Comparison of ENCODE assay signal across 12 cellular contexts in genomic region chr3:187042062-187042745, GRCh38.
DNase-seq lines count a peak whose midpoint lies in the region; ATAC-seq and TF ChIP-seq lines count a peak whose summit lies in the region.
"Had no signal": no experiment of that assay in that cellular context is flagged by ENCODE, and none has a peak within 500 bp of the region (broad histone marks: within the 10 kb centered on the region; RNA-seq: fewer than 3 reads in every experiment).

No MANE protein-coding gene starts in this region.

- no peak for ATAC-seq in CD4-positive, alpha-beta T cell (ENCODE audit: poor library complexity)
- peak; percentile 3 for ATAC-seq in GM19043 (IDR thresholded peaks at IDR 0.05; ENCODE audit: low read depth, unreplicated experiment)
- no peak for ATAC-seq in GM19035 (IDR thresholded peaks at IDR 0.05; ENCODE audit: unreplicated experiment)

- no peak for TF ChIP-seq POLR2A in vagina (IDR thresholded peaks at IDR 0.05)

- no peaks in the 10 kb centered on the region for H3K27me3 Mint-ChIP-seq in CD4-positive, alpha-beta T cell
- peaks cover 2% of the 10 kb centered on the region for H3K27me3 Mint-ChIP-seq in endothelial cell (ENCODE audit: unreplicated experiment)

- no peak overlapping the region for H3K4me3 ChIP-seq in vagina

- no peaks in the 10 kb centered on the region for H3K27me3 ChIP-seq in CD4-positive, alpha-beta T cell (ENCODE audit: control insufficient read depth, insufficient read depth, low read length)
- H3K27me3 ChIP-seq in vagina: no peaks in the 10 kb centered on the region

- peaks cover 8% of the 10 kb centered on the region for H3K4me1 ChIP-seq in vagina

- H3K27ac Mint-ChIP-seq in CD4-positive, alpha-beta T cell: peak overlapping the region; percentile 93
- H3K27ac Mint-ChIP-seq in endothelial cell (ENCODE audit: unreplicated experiment): no peak overlapping the region

- CTCF ChIA-PET in CD4-positive, alpha-beta T cell (lab: Charles Lee): interaction anchor here (0.7 to 1.8 kb wide), 4 partner anchors 14 to 111 kb away, joined by 3 to 6 read pairs (median 4); no protein-coding TSS in a partner anchor
- CTCF ChIA-PET in HEK293T (lab: Yijun Ruan, JAX): no interaction called here

- no peak for TF ChIP-seq CTCF in CD4-positive, alpha-beta T cell (IDR thresholded peaks at IDR 0.05)
- TF ChIP-seq CTCF in endothelial cell (IDR thresholded peaks at IDR 0.05; ENCODE audit: unreplicated experiment): no peak
- TF ChIP-seq CTCF in vagina (IDR thresholded peaks at IDR 0.05): no peak

- POLR2A ChIA-PET in CD4-positive, alpha-beta T cell (lab: Charles Lee): interaction anchor here (0.7 to 12.6 kb wide), 6 partner anchors 13 to 258 kb away, joined by 3 to 180 read pairs (median 3); no protein-coding TSS in a partner anchor
- POLR2A ChIA-PET in HEK293T (lab: Yijun Ruan, JAX): no interaction called here

- peaks cover 86% of the 10 kb centered on the region for H3K36me3 Mint-ChIP-seq in CD4-positive, alpha-beta T cell (ENCODE audit: low read depth)
- H3K36me3 Mint-ChIP-seq in endothelial cell (ENCODE audit: low read depth, unreplicated experiment): peaks cover 25% of the 10 kb centered on the region

- H3K9me3 ChIP-seq in CD4-positive, alpha-beta T cell (ENCODE audit: control insufficient read depth, low read length): no peaks in the 10 kb centered on the region
- H3K9me3 ChIP-seq in KOPT-K1 (ENCODE audit: insufficient read depth, low read length, poor library complexity, severe bottlenecking) (no peaks in the 10 kb centered on the region), vagina (no peaks in the 10 kb centered on the region)

- peak overlapping the region; percentile 84 for H3K27ac ChIP-seq in CD4-positive, alpha-beta T cell (ENCODE audit: low read depth, low read length)
- H3K27ac ChIP-seq in KOPT-K1 (ENCODE audit: low read depth, low read length, poor library complexity, severe bottlenecking) (peak overlapping the region; percentile 56), vagina (no peak overlapping the region)

- H3K4me3 Mint-ChIP-seq in CD4-positive, alpha-beta T cell: peak overlapping the region; percentile 40
- peak overlapping the region; percentile 24 for H3K4me3 Mint-ChIP-seq in endothelial cell (ENCODE audit: unreplicated experiment)

- peaks cover 89% of the 10 kb centered on the region for H3K4me1 Mint-ChIP-seq in CD4-positive, alpha-beta T cell (ENCODE audit: low read depth)
- H3K4me1 Mint-ChIP-seq in endothelial cell (ENCODE audit: unreplicated experiment): peaks cover 35% of the 10 kb centered on the region

- H3K9me3 Mint-ChIP-seq in CD4-positive, alpha-beta T cell: no peaks in the 10 kb centered on the region
- H3K9me3 Mint-ChIP-seq in endothelial cell (ENCODE audit: unreplicated experiment): no peaks in the 10 kb centered on the region

- H3K36me3 ChIP-seq in KOPT-K1 (ENCODE audit: insufficient read depth, low read length): peaks cover 75% of the 10 kb centered on the region
- no peaks in the 10 kb centered on the region for H3K36me3 ChIP-seq in vagina

- no peak for DNase-seq in CD4-positive, alpha-beta T cell
- DNase-seq in endothelial cell (ENCODE audit: low spot score) (no peak), kidney tubule cell (ENCODE audit: low spot score) (no peak), vagina (ENCODE audit: extremely low spot score in 2 of 2) (no peak), HEK293T (ENCODE audit: extremely low spot score) (no peak)
- DNase-seq: HCEC 1CT, midbrain, NCI-H1694, SIG-M5 had no signal

- intact Hi-C loops in CD4-positive, alpha-beta T cell (cut with DNase I, micrococcal nuclease): loop anchor here (2.0 to 5.0 kb wide), 2 partner anchors 15 to 40 kb away; no protein-coding TSS in a partner anchor
- intact Hi-C loops in vagina (cut with DNase I): no loop called here

TF ChIP-seq in HEK293T, 16 proteins besides CTCF, POLR2A, EP300 and RAD21:
- TF ChIP-seq NFRKB (IDR thresholded peaks at IDR 0.05): no peak
- TF ChIP-seq CTBP1 (IDR thresholded peaks at IDR 0.05; ENCODE audit: borderline replicate concordance): no peak
- no peak for TF ChIP-seq TARDBP (IDR thresholded peaks at IDR 0.05)
